In the genomic region with DNA sequence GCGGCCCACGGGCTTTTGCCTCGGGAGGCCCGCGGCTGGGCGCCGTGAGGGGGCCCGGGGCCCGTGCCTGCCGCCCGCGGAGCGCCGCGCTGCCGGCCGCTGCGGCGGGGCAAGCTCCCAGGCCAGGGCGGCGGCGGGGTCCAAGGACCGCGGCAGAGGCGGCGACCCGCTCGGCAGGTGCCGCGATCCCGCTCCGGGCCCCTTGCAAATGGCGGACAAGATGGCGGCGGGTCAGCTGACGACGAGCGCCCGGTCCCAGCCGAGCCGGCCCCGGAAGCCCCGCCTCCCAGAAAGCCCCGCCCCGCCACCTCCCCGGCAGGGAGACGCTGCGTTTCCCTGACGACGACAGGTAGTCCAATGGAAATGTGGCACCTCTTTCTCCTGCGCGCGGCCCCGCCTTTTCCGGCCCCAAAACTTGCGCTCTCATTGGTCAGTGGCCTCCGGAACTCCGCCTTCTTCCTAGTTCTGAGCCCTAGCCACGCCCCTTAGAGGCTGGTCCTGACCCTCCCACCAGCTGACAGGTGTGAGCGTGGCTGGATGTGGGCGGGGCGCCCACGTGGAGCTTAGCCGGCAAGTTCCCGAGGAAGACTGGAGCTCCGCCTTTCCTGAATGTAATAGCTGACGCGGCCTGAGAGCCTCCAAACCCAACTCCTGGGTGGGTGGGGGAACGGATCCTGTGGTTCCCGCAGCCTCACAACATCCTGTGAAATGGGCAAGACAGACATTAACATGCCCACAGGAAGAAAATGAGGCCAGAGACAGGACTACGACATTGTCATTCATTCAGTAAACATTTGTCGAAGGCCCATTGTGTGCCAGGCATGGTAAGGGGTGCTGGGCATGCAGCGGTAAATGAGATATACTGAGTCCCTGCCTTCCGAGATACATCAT, we compare ENCODE assay signal across 8 cellular contexts.
DNase-seq lines count a peak whose midpoint lies in the region; ATAC-seq and FAIRE-seq lines count a peak whose summit lies in the region.

A gene (minus strand): TSS at position 228 of the 891 bp plus-strand sequence. CDS start 232 bp downstream, outside the sequence.

- peak within 1 kb of the TSS; percentile 86 to 92 for H3K27ac Mint-ChIP-seq in effector memory CD8-positive, alpha-beta T cell

- peaks cover 22% of the 10 kb centered on the region for H3K36me3 Mint-ChIP-seq in effector memory CD8-positive, alpha-beta T cell (ENCODE audit: insufficient read depth)

- ATAC-seq in GM21367 (IDR thresholded peaks at IDR 0.05; ENCODE audit: unreplicated experiment): peak; percentile 80
- peak; percentile 83 for ATAC-seq in effector memory CD8-positive, alpha-beta T cell (replicated peaks)

- H3K4me1 Mint-ChIP-seq in effector memory CD8-positive, alpha-beta T cell (ENCODE audit: low read depth in 2 of 2): peaks cover 31 to 34% of the 10 kb centered on the region in 2 donors

- DNase-seq in COLO829 (ENCODE audit: low spot score) (peak; percentile 99), HTR-8/SVneo (ENCODE audit: insufficient read length, low spot score) (peak; percentile 98), NOMO-1 treated with dmso at 0.1 percent for 144 hours (lab: John Stamatoyannopoulos, UW; ENCODE audit: unreplicated experiment) (peak; percentile 97), medulla oblongata (ENCODE audit: extremely low spot score) (peak; percentile 99)
- peak; percentile 98 to 100 (median 99) for DNase-seq in activated CD8-positive, alpha-beta memory T cell treated with anti-CD3 and anti-CD28 coated beads for 48 hours (ENCODE audit: low read depth in 2 of 3, low spot score in 2 of 3)
- peak; percentile 99 to 100 (median 99) for DNase-seq in effector memory CD8-positive, alpha-beta T cell
- DNase-seq in stimulated activated CD8-positive, alpha-beta memory T cell treated with anti-CD3 and anti-CD28 coated beads, Interleukin-12 subunit alpha, Interleukin-12 subunit beta, amount 100 ng/mL, for 1 hour (ENCODE audit: low read depth): peak; percentile 100

- H3K4me3 Mint-ChIP-seq in effector memory CD8-positive, alpha-beta T cell: peak within 1 kb of the TSS; percentile 74 to 78

- no peaks in the 10 kb centered on the region for H3K9me3 Mint-ChIP-seq in effector memory CD8-positive, alpha-beta T cell

- FAIRE-seq in HTR-8/SVneo (lab: Jason Lieb, UNC): peak; percentile 87

- H3K27me3 Mint-ChIP-seq in effector memory CD8-positive, alpha-beta T cell: no peaks in the 10 kb centered on the region

Comparison
In these comparisons a context has a peak if more than half of its experiments do, and no peak if none do; other contexts are left out.
1. Peak in every context shown above with its lines: DNase-seq and ATAC-seq.